In genomic region chr3:71428841-71429609, GRCh38 we compare ENCODE assay signal across 7 cellular contexts.
DNase-seq lines count a peak whose midpoint lies in the region; ATAC-seq and TF ChIP-seq lines count a peak whose summit lies in the region.

No MANE protein-coding gene starts in this region.

- peak; percentile 51 for ATAC-seq in GM18909 (IDR thresholded peaks at IDR 0.05; ENCODE audit: poor library complexity, unreplicated experiment)
- ATAC-seq in gastroesophageal sphincter = peak; percentile 44
- no peak for ATAC-seq in GM21447 (IDR thresholded peaks at IDR 0.05; ENCODE audit: unreplicated experiment)
- no peak for ATAC-seq in GM18907 (IDR thresholded peaks at IDR 0.05; ENCODE audit: unreplicated experiment)
- ATAC-seq in HG02840 (IDR thresholded peaks at IDR 0.05; ENCODE audit: low FRiP score, unreplicated experiment) = no peak

- H3K27ac ChIP-seq in RWPE1 = peak overlapping the region; percentile 97
- H3K27ac ChIP-seq in gastroesophageal sphincter = peak overlapping the region in 3 of 4 donors; percentile 62 to 80 (median 77)
- peak overlapping the region; percentile 29 to 73 (median 62) for H3K27ac ChIP-seq in sigmoid colon

- H3K4me3 ChIP-seq in gastroesophageal sphincter = peak overlapping the region in 1 of 2 donors; percentile 31
- H3K4me3 ChIP-seq in sigmoid colon = peak overlapping the region in 2 of 4 donors; percentile 4 to 11

- intact Hi-C loops in sigmoid colon (cut with DNase I) = no loop called here

- TF ChIP-seq CTCF in RWPE1 (conservative IDR thresholded peaks at IDR 0.05; ENCODE audit: low read depth) = no peak
- TF ChIP-seq CTCF in gastroesophageal sphincter (IDR thresholded peaks at IDR 0.05) = no peak
- TF ChIP-seq CTCF in sigmoid colon (IDR thresholded peaks at IDR 0.05) = no peak

- no peaks in the 10 kb centered on the region for H3K9me3 ChIP-seq in gastroesophageal sphincter
- no peaks in the 10 kb centered on the region for H3K9me3 ChIP-seq in sigmoid colon

- DNase-seq in RWPE1 (ENCODE audit: low spot score) = peak; percentile 54
- DNase-seq in sigmoid colon = peak; percentile 68

- H3K36me3 ChIP-seq in gastroesophageal sphincter (no peaks in the 10 kb centered on the region), sigmoid colon (no peaks in the 10 kb centered on the region)

- TF ChIP-seq POLR2A in gastroesophageal sphincter (IDR thresholded peaks at IDR 0.05) (no peak), sigmoid colon (IDR thresholded peaks at IDR 0.05) (no peak)

- no peaks in the 10 kb centered on the region for H3K27me3 ChIP-seq in gastroesophageal sphincter
- no peaks in the 10 kb centered on the region for H3K27me3 ChIP-seq in sigmoid colon

- 0 to 5% methylated on average over 3 to 8 of the region's 17 CpGs for whole genome bisulfite sequencing in gastroesophageal sphincter (ENCODE audit: low coverage in 1 of 2), 2 donors
- 12 to 47% methylated on average over 17 of the region's 17 CpGs for WGBS in sigmoid colon, 2 donors

- CTCF ChIA-PET in RWPE1 (lab: Yijun Ruan, JAX) = interaction anchor here (0.7 kb wide), 1 partner anchor 9 kb away, joined by 3 read pairs; no protein-coding TSS in a partner anchor

- TF ChIP-seq EP300 in gastroesophageal sphincter (IDR thresholded peaks at IDR 0.05) = no peak
- TF ChIP-seq EP300 in sigmoid colon (IDR thresholded peaks at IDR 0.05) = no peak

- H3K4me1 ChIP-seq in gastroesophageal sphincter = peaks cover 3 to 75% (median 17%) of the 10 kb centered on the region in 3 donors
- peaks cover 0 to 56% (median 34%) of the 10 kb centered on the region in 4 donors for H3K4me1 ChIP-seq in sigmoid colon

- POLR2A ChIA-PET in RWPE1 (lab: Yijun Ruan, JAX; ENCODE audit: low non-redundant PET) = no interaction called here

Comparison
In these comparisons a context has a peak if more than half of its experiments do, and no peak if none do; other contexts are left out.
1. ATAC-seq: peak in GM18909 (single experiment) and gastroesophageal sphincter (single experiment); none in GM21447 (single experiment), GM18907 (single experiment) and HG02840 (single experiment).
2. Peak in every context shown above with its lines, with median percentiles within 50 percentile points of each other: H3K27ac ChIP-seq.